In the genomic region with DNA sequence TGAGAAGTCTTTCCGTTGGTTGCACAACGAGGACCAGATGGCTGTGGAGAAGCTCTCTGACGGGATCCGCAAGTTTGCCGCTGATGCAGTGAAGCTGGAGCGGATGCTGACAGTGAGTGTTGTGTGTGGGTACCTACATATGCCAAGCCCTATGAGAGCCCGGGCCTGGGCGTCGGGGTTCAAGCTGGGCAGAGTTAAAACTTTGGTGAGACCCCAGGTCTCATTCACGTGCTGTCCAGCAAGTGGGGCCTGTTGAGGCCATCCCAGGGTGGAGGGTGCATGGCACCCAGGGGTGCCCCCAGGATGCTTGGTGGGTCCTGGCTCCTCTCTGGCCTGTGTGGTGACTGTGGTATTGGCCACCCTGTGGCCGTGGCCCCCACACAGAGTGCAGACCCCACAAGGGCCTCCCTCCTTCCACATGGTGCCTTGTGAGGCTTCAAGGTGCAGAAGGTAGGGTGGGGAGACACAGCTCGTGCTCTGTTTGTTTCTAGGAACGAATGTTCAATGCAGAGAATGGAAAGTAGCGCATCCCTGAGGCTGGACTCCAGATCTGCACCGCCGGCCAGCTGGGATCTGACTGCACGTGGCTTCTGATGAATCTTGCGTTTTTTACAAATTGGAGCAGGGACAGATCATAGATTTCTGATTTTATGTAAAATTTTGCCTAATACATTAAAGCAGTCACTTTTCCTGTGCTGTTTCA, we compare ENCODE assay signal across 12 cellular contexts. TPM values are rescaled to one million over a fixed set of nuclear protein-coding genes. Genes with fewer than 3 reads are reported as not detected.
DNase-seq lines count a peak whose midpoint lies in the region; ATAC-seq and TF ChIP-seq lines count a peak whose summit lies in the region.
"Had no signal": no experiment of that assay in that cellular context is flagged by ENCODE, and none has a peak within 500 bp of the region (broad histone marks: within the 10 kb centered on the region; RNA-seq: fewer than 3 reads in every experiment).

No MANE protein-coding gene starts in this region.

- peaks cover 6% of the 10 kb centered on the region for H3K4me1 ChIP-seq in GM23248 (ENCODE audit: insufficient read depth)
- H3K4me1 ChIP-seq: sigmoid colon had no signal

- peak overlapping the region; percentile 26 for H3K4me3 Mint-ChIP-seq in glutamatergic neuron (ENCODE audit: unreplicated experiment)
- H3K4me3 Mint-ChIP-seq: activated CD4-positive, alpha-beta memory T cell treated with anti-CD3 and anti-CD28 coated beads, Interleukin-2, amount 10 ng/mL, durations not matched to agents 7 days and 5 days; B cell had no signal

- H3K27ac Mint-ChIP-seq in glutamatergic neuron (ENCODE audit: unreplicated experiment), result peak overlapping the region; percentile 75
- H3K27ac Mint-ChIP-seq: B cell had no signal

- TF ChIP-seq CTCF in glutamatergic neuron (IDR thresholded peaks at IDR 0.05; ENCODE audit: partially characterized antibody, unreplicated experiment), result no peak

- no peak overlapping the region for H3K4me2 ChIP-seq in GM23248 (ENCODE audit: unreplicated experiment)

- no peak for ATAC-seq in GM21737 (IDR thresholded peaks at IDR 0.05; ENCODE audit: unreplicated experiment)

- H3K79me2 ChIP-seq in GM23248 (ENCODE audit: insufficient read depth), result no peaks in the 10 kb centered on the region; the same call in 1 of the 2 replicates

- no peaks in the 10 kb centered on the region for H3K27me3 ChIP-seq in GM23248 (replicated peaks; ENCODE audit: insufficient read depth)
- H3K27me3 ChIP-seq: foreskin keratinocyte, sigmoid colon had no signal

- no peaks in the 10 kb centered on the region for H3K9me2 ChIP-seq in GM23248 (ENCODE audit: insufficient read depth)

- H3F3A ChIP-seq in GM23248 (ENCODE audit: insufficient read depth), result peaks cover 56% of the 10 kb centered on the region

- H3K27ac ChIP-seq in GM23248, result no peak overlapping the region
- H3K27ac ChIP-seq: foreskin keratinocyte, sigmoid colon had no signal

- no peaks in the 10 kb centered on the region; the same call in 1 of the 2 replicates for H4K20me1 ChIP-seq in GM23248 (ENCODE audit: insufficient read depth)

- peaks cover 5% of the 10 kb centered on the region for H3K36me3 Mint-ChIP-seq in glutamatergic neuron (ENCODE audit: unreplicated experiment)

- no peak overlapping the region for H3K4me3 ChIP-seq in GM23248
- H3K4me3 ChIP-seq: sigmoid colon had no signal

- in situ Hi-C loops in G401 (cut with HindIII; ENCODE audit: low sequenced_read_pairs) (loop anchor here (25.0 kb wide), 1 partner anchor 102 kb away; no protein-coding TSS in a partner anchor), GM23248 (cut with MboI) (no loop called here)

- peaks cover 11% of the 10 kb centered on the region for H3K27me3 Mint-ChIP-seq in glutamatergic neuron (ENCODE audit: unreplicated experiment)
- H3K27me3 Mint-ChIP-seq: activated CD4-positive, alpha-beta memory T cell treated with anti-CD3 and anti-CD28 coated beads, Interleukin-2, amount 10 ng/mL, durations not matched to agents 7 days and 5 days; B cell had no signal

- peaks cover 44% of the 10 kb centered on the region for H3K36me3 ChIP-seq in GM23248 (ENCODE audit: low read depth)

- no peaks in the 10 kb centered on the region for H3K9me3 ChIP-seq in GM23248 (ENCODE audit: low read depth)
- H3K9me3 ChIP-seq: sigmoid colon had no signal

- peaks cover 22% of the 10 kb centered on the region for H3K9me3 Mint-ChIP-seq in glutamatergic neuron (ENCODE audit: unreplicated experiment)
- H3K9me3 Mint-ChIP-seq: activated CD4-positive, alpha-beta memory T cell treated with anti-CD3 and anti-CD28 coated beads, Interleukin-2, amount 10 ng/mL, durations not matched to agents 7 days and 5 days had no signal

- DNase-seq in G401 (ENCODE audit: low spot score) (peak; percentile 47), NCI-H1694 treated with DMSO at 0.1 percent for 48 hours (lab: John Stamatoyannopoulos, UW) (peak; percentile 50), glutamatergic neuron (no peak), GM23248 (no peak)
- no peak for DNase-seq in central memory CD4-positive, alpha-beta T cell

- no peak overlapping the region for H2AFZ ChIP-seq in GM23248

- 75% methylated on average over 18 of the region's 18 CpGs for WGBS in GM23248 (ENCODE audit: low coverage in 1 of 2, low lambda C conversion rate in 2 of 2, missing lambda C conversion rate in 2 of 2), 2 experiments

- H3K4me1 Mint-ChIP-seq in glutamatergic neuron (ENCODE audit: low read depth, unreplicated experiment), result peaks cover 9% of the 10 kb centered on the region

- H3K9ac ChIP-seq in GM23248, result no peak overlapping the region

RNA-seq across cellular contexts. Expression of a gene that starts 12.8 kb away (rescaled TPM):
- 56.6 and 63.4 TPM in 2 replicates for total RNA-seq in G401 (2014; rRNA removed; shearing (Covaris generic))
- 67.5 TPM for total RNA-seq in glutamatergic neuron (ENCODE audit: unreplicated experiment)
- total RNA-seq in GM23248 (2014; rRNA removed; shearing (Covaris generic)), result 38.3 and 45.0 TPM in 2 replicates
- 27.0 and 27.4 TPM in 2 replicates for polyA plus RNA-seq in GM23248 (2016; fragmentation: Nextera tagmentation; extraction: Ambion mirVana)

RNA-seq across cellular contexts. Expression of a gene that starts 17.2 kb away (rescaled TPM):
- total RNA-seq in G401 (2014; rRNA removed; shearing (Covaris generic)), result 201 and 229 TPM in 2 replicates
- 182 TPM for total RNA-seq in glutamatergic neuron (ENCODE audit: unreplicated experiment)
- total RNA-seq in GM23248 (2014; rRNA removed; shearing (Covaris generic)), result 185 and 216 TPM in 2 replicates
- polyA plus RNA-seq in GM23248 (2016; fragmentation: Nextera tagmentation; extraction: Ambion mirVana), result 313 and 318 TPM in 2 replicates

RNA-seq across cellular contexts. Expression of a gene that starts 25.4 kb away (rescaled TPM):
- total RNA-seq in G401 (2014; rRNA removed; shearing (Covaris generic)), result 0.74 and 0.95 TPM in 2 replicates
- 58.7 TPM for total RNA-seq in glutamatergic neuron (ENCODE audit: unreplicated experiment)
- 2.1 and 2.8 TPM in 2 replicates for total RNA-seq in GM23248 (2014; rRNA removed; shearing (Covaris generic))
- polyA plus RNA-seq in GM23248 (2016; fragmentation: Nextera tagmentation; extraction: Ambion mirVana), result 3.4 and 3.9 TPM in 2 replicates
- total RNA-seq: foreskin keratinocyte, mammary epithelial cell, urinary bladder had no signal
- polyA plus RNA-seq: mammary epithelial cell had no signal

RNA-seq across cellular contexts. Expression of a gene that starts 33.6 kb away (rescaled TPM):
- 48.2 and 76.5 TPM in 2 replicates for total RNA-seq in G401 (2014; rRNA removed; shearing (Covaris generic))
- total RNA-seq in glutamatergic neuron (ENCODE audit: unreplicated experiment), result 93.9 TPM
- total RNA-seq in GM23248 (2014; rRNA removed; shearing (Covaris generic)), result 10.5 and 13.9 TPM in 2 replicates
- 18.7 and 19.4 TPM in 2 replicates for polyA plus RNA-seq in GM23248 (2016; fragmentation: Nextera tagmentation; extraction: Ambion mirVana)

RNA-seq across cellular contexts. Expression of a gene that starts 40.6 kb away (rescaled TPM):
- total RNA-seq in G401 (2014; rRNA removed; shearing (Covaris generic)), result 25.5 and 29.5 TPM in 2 replicates
- 37.0 TPM for total RNA-seq in glutamatergic neuron (ENCODE audit: unreplicated experiment)
- total RNA-seq in GM23248 (2014; rRNA removed; shearing (Covaris generic)), result 4.2 and 6.4 TPM in 2 replicates
- 7.3 and 8.5 TPM in 2 replicates for polyA plus RNA-seq in GM23248 (2016; fragmentation: Nextera tagmentation; extraction: Ambion mirVana)

Comparison
In these comparisons a context has a peak if more than half of its experiments do, and no peak if none do; other contexts are left out.
1. DNase-seq: peak in G401 (single experiment) and NCI-H1694 treated with DMSO at 0.1 percent for 48 hours (single experiment); none in glutamatergic neuron (single experiment), GM23248 (single experiment) and central memory CD4-positive, alpha-beta T cell (single experiment).
2. RNA of a gene that starts 25.4 kb away (total RNA-seq): 58.7 TPM in glutamatergic neuron (single experiment); 2.1 to 2.8 TPM in GM23248 and 0.74 to 0.95 TPM in G401; every median in the first group is over 10 times any median in the second.